In genomic region chr1:187326554-187326953, GRCh38 we compare ENCODE assay signal across 20 cellular contexts.
DNase-seq lines count a peak whose midpoint lies in the region; ATAC-seq, FAIRE-seq and TF ChIP-seq lines count a peak whose summit lies in the region.
"Had no signal": no experiment of that assay in that cellular context is flagged by ENCODE, and none has a peak within 500 bp of the region (broad histone marks: within the 10 kb centered on the region; RNA-seq: fewer than 3 reads in every experiment).

No MANE protein-coding gene starts in this region.

- H3K27ac ChIP-seq in hepatocyte, result no peak overlapping the region
- H3K27ac ChIP-seq: 22Rv1, A549, BLaER1, GM23248, HL-60 had no signal

- H4K20me1 ChIP-seq in hepatocyte (ENCODE audit: insufficient read depth, poor library complexity, severe bottlenecking), result no peaks in the 10 kb centered on the region
- H4K20me1 ChIP-seq: BLaER1 had no signal

- H3K4me3 ChIP-seq in hepatocyte, result no peak overlapping the region
- H3K4me3 ChIP-seq: A549, BLaER1, GM12878, GM23248, HAP-1, K562 had no signal

- no peak overlapping the region for H3K4me2 ChIP-seq in hepatocyte
- H3K4me2 ChIP-seq: A549, BLaER1 had no signal

- H2AFZ ChIP-seq in hepatocyte, result no peak overlapping the region
- H2AFZ ChIP-seq: GM23248 had no signal

- H3K4me1 ChIP-seq in hepatocyte (ENCODE audit: insufficient read depth), result no peaks in the 10 kb centered on the region
- H3K4me1 ChIP-seq: A549, BLaER1, HAP-1 had no signal

- no peaks in the 10 kb centered on the region for H3K36me3 ChIP-seq in hepatocyte (replicated peaks; ENCODE audit: insufficient read depth, low read depth)
- H3K36me3 ChIP-seq: BLaER1, HAP-1 had no signal

- DNase-seq in activated CD4-positive, alpha-beta T cell treated with anti-CD3 and anti-CD28 coated beads for 36 hours, result no peak
- no peak for DNase-seq in activated CD4-positive, alpha-beta T cell treated with anti-CD3 and anti-CD28 coated beads for 4 hours
- DNase-seq in NCI-H69 (lab: John Stamatoyannopoulos, UW) (peak; percentile 13), kidney tubule cell (ENCODE audit: low spot score) (peak; percentile 1), hepatocyte (ENCODE audit: low spot score) (no peak), urothelium cell line (ENCODE audit: low spot score) (no peak)
- DNase-seq: CD4-positive, alpha-beta memory T cell; DMS79 treated with DMSO at 0.1 percent for 48 hours; GM23248; HFFc6 had no signal

- H3K9me2 ChIP-seq in hepatocyte (replicated peaks; ENCODE audit: insufficient read depth), result no peaks in the 10 kb centered on the region

- no peak for FAIRE-seq in urothelium cell line (lab: Jason Lieb, UNC)
- FAIRE-seq: A549, GM12878, GM19239, K562 had no signal

- H3K79me2 ChIP-seq in hepatocyte, result no peaks in the 10 kb centered on the region

- no peaks in the 10 kb centered on the region for H3K27me3 Mint-ChIP-seq in activated CD4-positive, alpha-beta T cell treated with anti-CD3 and anti-CD28 coated beads for 36 hours
- H3K27me3 Mint-ChIP-seq: CD4-positive, alpha-beta memory T cell had no signal

- H3K4me1 Mint-ChIP-seq in activated CD4-positive, alpha-beta T cell treated with anti-CD3 and anti-CD28 coated beads for 36 hours, result no peaks in the 10 kb centered on the region
- H3K4me1 Mint-ChIP-seq: CD14-positive monocyte; CD4-positive, alpha-beta memory T cell had no signal

- H3K27me3 ChIP-seq in hepatocyte, result no peaks in the 10 kb centered on the region
- H3K27me3 ChIP-seq: BLaER1 had no signal

- no peak overlapping the region for H3K27ac Mint-ChIP-seq in activated CD4-positive, alpha-beta T cell treated with anti-CD3 and anti-CD28 coated beads for 36 hours
- H3K27ac Mint-ChIP-seq: CD14-positive monocyte; CD4-positive, alpha-beta memory T cell; HFFc6 had no signal

- no peaks in the 10 kb centered on the region for H3K9me3 Mint-ChIP-seq in activated CD4-positive, alpha-beta T cell treated with anti-CD3 and anti-CD28 coated beads for 36 hours (ENCODE audit: low read depth)

- peak; percentile 30 for ATAC-seq in activated CD4-positive, alpha-beta T cell treated with anti-CD3 and anti-CD28 coated beads for 36 hours
- ATAC-seq in GM19395 (IDR thresholded peaks at IDR 0.05; ENCODE audit: unreplicated experiment), result no peak
- ATAC-seq: A549, GM12878, K562 had no signal

- H3K9me3 ChIP-seq in hepatocyte (ENCODE audit: low read depth), result no peaks in the 10 kb centered on the region
- H3K9me3 ChIP-seq: A549, BLaER1, HAP-1 had no signal

- no peak overlapping the region for H3K4me3 Mint-ChIP-seq in activated CD4-positive, alpha-beta T cell treated with anti-CD3 and anti-CD28 coated beads for 36 hours
- H3K4me3 Mint-ChIP-seq: CD14-positive monocyte; CD4-positive, alpha-beta memory T cell; HFFc6 had no signal

- no peak for TF ChIP-seq CTCF in hepatocyte (IDR thresholded peaks at IDR 0.05; ENCODE audit: poor library complexity)

- intact Hi-C loops in activated CD4-positive, alpha-beta T cell treated with anti-CD3 and anti-CD28 coated beads for 36 hours (cut with DNase I, micrococcal nuclease), result no loop called here

- POLR2A ChIA-PET in activated CD4-positive, alpha-beta T cell treated with anti-CD3 and anti-CD28 coated beads for 36 hours (lab: Charles Lee), result interaction anchor here (0.5 kb wide), 1 partner anchor 358 kb away, joined by 4 read pairs; no protein-coding TSS in a partner anchor

- H3K36me3 Mint-ChIP-seq in activated CD4-positive, alpha-beta T cell treated with anti-CD3 and anti-CD28 coated beads for 36 hours (ENCODE audit: low read depth), result no peaks in the 10 kb centered on the region
- H3K36me3 Mint-ChIP-seq: CD14-positive monocyte; CD4-positive, alpha-beta memory T cell had no signal

- WGBS in hepatocyte (ENCODE audit: low lambda C conversion rate, missing lambda C conversion rate), result 94% methylated on average over 1 of the region's 1 CpG

- CTCF ChIA-PET in activated CD4-positive, alpha-beta T cell treated with anti-CD3 and anti-CD28 coated beads for 36 hours (lab: Charles Lee), result no interaction called here

Comparison
In these comparisons a context has a peak if more than half of its experiments do, and no peak if none do; other contexts are left out.
1. DNase-seq: peak in NCI-H69 (single experiment) and kidney tubule cell (single experiment); none in activated CD4-positive, alpha-beta T cell treated with anti-CD3 and anti-CD28 coated beads for 36 hours (single experiment), activated CD4-positive, alpha-beta T cell treated with anti-CD3 and anti-CD28 coated beads for 4 hours (0 of 2), hepatocyte (single experiment) and urothelium cell line (single experiment).